Comparison of ENCODE assay signal across 18 cellular contexts in the genomic region with DNA sequence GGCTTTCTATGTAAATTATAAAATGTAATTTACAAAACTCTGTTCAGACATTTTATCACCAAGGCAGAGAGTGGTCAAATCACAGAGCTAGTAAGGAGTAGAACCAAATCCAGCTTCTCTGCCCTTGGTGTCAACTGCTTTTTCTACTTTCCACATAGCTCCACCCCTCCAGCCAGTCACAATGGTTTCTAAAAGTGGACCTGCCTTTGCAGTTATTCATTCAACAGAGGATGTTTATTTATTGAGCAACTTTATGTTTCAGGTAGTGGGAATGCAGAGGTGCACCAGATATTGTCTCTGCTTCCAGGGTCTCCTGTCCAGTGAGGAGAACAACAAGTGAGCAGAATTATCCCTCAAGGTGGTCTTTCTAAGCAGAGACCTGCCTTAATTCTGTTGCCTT. TPM values are rescaled to one million over a fixed set of nuclear protein-coding genes. Genes with fewer than 3 reads are reported as not detected.
DNase-seq lines count a peak whose midpoint lies in the region; ATAC-seq, FAIRE-seq and TF ChIP-seq lines count a peak whose summit lies in the region.
"Had no signal": no experiment of that assay in that cellular context is flagged by ENCODE, and none has a peak within 500 bp of the region (broad histone marks: within the 10 kb centered on the region; RNA-seq: fewer than 3 reads in every experiment).

No MANE protein-coding gene starts in this region.

- H3K9me3 ChIP-seq in IMR-90 (ENCODE audit: control insufficient read depth, insufficient read depth, low read length), result no peaks in the 10 kb centered on the region
- H3K9me3 ChIP-seq in GM12878 (replicated peaks; ENCODE audit: control insufficient read depth, insufficient read depth, low read length), result no peaks in the 10 kb centered on the region
- H3K9me3 ChIP-seq in osteoblast (ENCODE audit: low read depth, low read length), result no peaks in the 10 kb centered on the region
- H3K9me3 ChIP-seq: BE2C, heart left ventricle, upper lobe of left lung had no signal

- SMC1A ChIA-PET in GM12878 (lab: Charles Lee; ENCODE audit: uncharacterized antibody, unreplicated experiment), result interaction anchor here (0.6 to 5.0 kb wide), 24 partner anchors 10 to 108 kb away, joined by 3 to 99 read pairs (median 11); partner anchors contain the start of genes CD274 and PDCD1LG2

- H3K9me3 Mint-ChIP-seq in activated CD4-positive, alpha-beta T cell treated with anti-CD3 and anti-CD28 coated beads, Interleukin-2, amount 10 ng/mL, durations not matched to agents 24 days and 14 days, result peaks cover 6% of the 10 kb centered on the region
- peaks cover 2% of the 10 kb centered on the region for H3K9me3 Mint-ChIP-seq in activated CD4-positive, alpha-beta T cell treated with anti-CD3 and anti-CD28 coated beads for 36 hours (ENCODE audit: low read depth)

- no peak overlapping the region for H4K5ac ChIP-seq in IMR-90 (ENCODE audit: low read depth, low read length)

- no peaks in the 10 kb centered on the region for H3K79me2 ChIP-seq in GM12878 (ENCODE audit: control insufficient read depth, insufficient read depth, low read length)
- no peaks in the 10 kb centered on the region for H3K79me2 ChIP-seq in osteoblast (ENCODE audit: insufficient read depth, low read length)

- in situ Hi-C loops in IMR-90 (cut with MboI; ENCODE audit: low sequenced_read_pairs) (no loop called here), GM12878 (cut with MboI) (no loop called here)

- FAIRE-seq in GM12878 (lab: Jason Lieb, UNC), result no peak
- FAIRE-seq: HTR-8/SVneo had no signal

- CTCF ChIA-PET in activated CD4-positive, alpha-beta T cell treated with anti-CD3 and anti-CD28 coated beads for 36 hours (lab: Charles Lee), result interaction anchor here (1.1 to 2.4 kb wide), 5 partner anchors 9 to 97 kb away, joined by 3 to 8 read pairs (median 4); partner anchors contain the start of gene PDCD1LG2
- CTCF ChIA-PET in IMR-90 (lab: Yijun Ruan, JAX) (no interaction called here), GM12878 (lab: Yijun Ruan, JAX) (interaction anchor here (0.6 to 2.8 kb wide), 19 partner anchors 10 to 453 kb away, joined by 3 to 15 read pairs (median 3); partner anchors contain the start of genes CD274 and PDCD1LG2)

- H3K4me1 ChIP-seq in IMR-90 (ENCODE audit: control insufficient read depth, insufficient read depth, low read length) (peaks cover 8% of the 10 kb centered on the region), GM12878 (ENCODE audit: control insufficient read depth, insufficient read depth, low read length) (peaks cover 16% of the 10 kb centered on the region), osteoblast (ENCODE audit: insufficient read depth, low read length) (peaks cover 21% of the 10 kb centered on the region)
- H3K4me1 ChIP-seq: BE2C had no signal

- H2BK120ac ChIP-seq in IMR-90 (ENCODE audit: low read depth, low read length), result no peak overlapping the region; the same call in 1 of the 2 replicates

- no peak overlapping the region for H2AK9ac ChIP-seq in IMR-90 (replicated peaks; ENCODE audit: low read depth, low read length, poor library complexity)

- RAD21 ChIA-PET in GM12878 (lab: Charles Lee; ENCODE audit: unreplicated experiment), result interaction anchor here (0.9 to 3.7 kb wide), 19 partner anchors 10 to 96 kb away, joined by 3 to 144 read pairs (median 7); partner anchors contain the start of genes CD274 and PDCD1LG2

- TF ChIP-seq POLR2A in IMR-90 (IDR thresholded peaks at IDR 0.05; ENCODE audit: low read depth, low read length) (no peak), GM12878 (IDR thresholded peaks at IDR 0.05; ENCODE audit: low read depth, low read length) (no peak)

- no peak overlapping the region for H3K4me2 ChIP-seq in IMR-90 (ENCODE audit: low read depth, low read length)
- H3K4me2 ChIP-seq in GM12878 (ENCODE audit: control insufficient read depth, insufficient read depth), result peak overlapping the region; percentile 68
- H3K4me2 ChIP-seq in osteoblast (ENCODE audit: insufficient read depth, low read length), result peak overlapping the region; percentile 65

- no peak overlapping the region for H2BK5ac ChIP-seq in IMR-90 (ENCODE audit: low read depth, low read length, poor library complexity, severe bottlenecking)

- peaks cover 2% of the 10 kb centered on the region for H3K36me3 Mint-ChIP-seq in activated CD4-positive, alpha-beta T cell treated with anti-CD3 and anti-CD28 coated beads, Interleukin-2, amount 10 ng/mL, durations not matched to agents 24 days and 14 days (ENCODE audit: low read depth)
- peaks cover 3% of the 10 kb centered on the region for H3K36me3 Mint-ChIP-seq in activated CD4-positive, alpha-beta T cell treated with anti-CD3 and anti-CD28 coated beads for 36 hours (ENCODE audit: low read depth)
- H3K36me3 Mint-ChIP-seq: activated naive CD8-positive, alpha-beta T cell treated with anti-CD3 and anti-CD28 coated beads, Interleukin-2, amount 10 ng/mL, durations not matched to agents 7 days and 5 days had no signal

- H4K8ac ChIP-seq in IMR-90 (ENCODE audit: low read depth in 2 of 2, low read length in 2 of 2), result peak overlapping the region in 1 of 2 experiments; percentile 29; a peak in 1 of 4 replicates

- H2AFZ ChIP-seq in IMR-90 (replicated peaks; ENCODE audit: low read length, poor library complexity), result no peak overlapping the region
- H2AFZ ChIP-seq in GM12878 (ENCODE audit: control insufficient read depth, low read depth, low read length), result peak overlapping the region; percentile 44
- H2AFZ ChIP-seq in osteoblast (ENCODE audit: low read length), result peak overlapping the region; percentile 13

- TF ChIP-seq CTCF in IMR-90 (conservative IDR thresholded peaks at IDR 0.05; ENCODE audit: low read depth, low read length) (no peak), GM12878 (IDR thresholded peaks at IDR 0.05 in 2 of 3, conservative IDR thresholded peaks at IDR 0.05 in 1 of 3; ENCODE audit: control insufficient read depth in 2 of 3, extremely low read depth in 1 of 3, insufficient read depth in 1 of 3, low read depth in 3 of 3, low read length in 3 of 3) (no peak), osteoblast (IDR thresholded peaks at IDR 0.05; ENCODE audit: extremely low read depth, low read depth, low read length) (no peak)

- no peaks in the 10 kb centered on the region for H3K27me3 ChIP-seq in IMR-90 (ENCODE audit: control insufficient read depth, insufficient read depth, low read length)
- H3K27me3 ChIP-seq in GM12878 (replicated peaks in 1 of 2; ENCODE audit: control insufficient read depth in 2 of 2, insufficient read depth in 2 of 2, low read length in 1 of 2), result no peaks in the 10 kb centered on the region
- no peaks in the 10 kb centered on the region for H3K27me3 ChIP-seq in osteoblast (ENCODE audit: insufficient read depth, low read length)
- H3K27me3 ChIP-seq: BE2C, heart left ventricle, upper lobe of left lung had no signal

- peaks cover 15% of the 10 kb centered on the region for H3K4me1 Mint-ChIP-seq in activated CD4-positive, alpha-beta T cell treated with anti-CD3 and anti-CD28 coated beads, Interleukin-2, amount 10 ng/mL, durations not matched to agents 24 days and 14 days
- peaks cover 19% of the 10 kb centered on the region for H3K4me1 Mint-ChIP-seq in activated CD4-positive, alpha-beta T cell treated with anti-CD3 and anti-CD28 coated beads for 36 hours

- TF ChIP-seq RAD21 in IMR-90 (IDR thresholded peaks at IDR 0.05; ENCODE audit: low read length) (no peak), GM12878 (IDR thresholded peaks at IDR 0.05; ENCODE audit: insufficient read depth, low read depth, low read length) (no peak)

- peak overlapping the region; percentile 52 for H2AK5ac ChIP-seq in IMR-90 (ENCODE audit: low read depth, low read length)

- no peak overlapping the region for H3K27ac ChIP-seq in IMR-90 (ENCODE audit: insufficient read depth, low read length)
- peak overlapping the region; percentile 92 for H3K27ac ChIP-seq in GM12878 (ENCODE audit: control insufficient read depth, insufficient read depth)
- H3K27ac ChIP-seq in osteoblast (ENCODE audit: low read depth, low read length), result peak overlapping the region; percentile 94
- H3K27ac ChIP-seq: 22Rv1 had no signal

- no peak overlapping the region; the same call in 1 of the 2 replicates for H3K4ac ChIP-seq in IMR-90 (ENCODE audit: low read depth, low read length)

- no peak overlapping the region for H3K9ac ChIP-seq in IMR-90 (ENCODE audit: low read depth, low read length)
- H3K9ac ChIP-seq in GM12878 (ENCODE audit: control insufficient read depth, insufficient read depth, low read length), result peak overlapping the region; percentile 22; the same call in 1 of the 2 replicates

- no peak overlapping the region for H2BK20ac ChIP-seq in IMR-90 (ENCODE audit: low read depth, low read length)

- POLR2A ChIA-PET in activated CD4-positive, alpha-beta T cell treated with anti-CD3 and anti-CD28 coated beads for 36 hours (lab: Charles Lee), result interaction anchor here (0.6 to 1.2 kb wide), 2 partner anchors 34 to 94 kb away, joined by 3 to 7 read pairs; no protein-coding TSS in a partner anchor
- POLR2A ChIA-PET in IMR-90 (lab: Charles Lee; ENCODE audit: unreplicated experiment), result no interaction called here
- POLR2A ChIA-PET in GM12878 (lab: Charles Lee), result interaction anchor here (0.6 to 4.3 kb wide), 16 partner anchors 10 to 94 kb away, joined by 3 to 68 read pairs (median 6); partner anchors contain the start of genes CD274 and PDCD1LG2

- no peak overlapping the region for H3K56ac ChIP-seq in IMR-90 (ENCODE audit: extremely low read depth, insufficient read depth, low read length)

- no peaks in the 10 kb centered on the region for H4K20me1 ChIP-seq in IMR-90 (ENCODE audit: insufficient read depth, low read length)
- H4K20me1 ChIP-seq in GM12878 (ENCODE audit: control insufficient read depth, insufficient read depth), result no peaks in the 10 kb centered on the region
- no peaks in the 10 kb centered on the region for H4K20me1 ChIP-seq in osteoblast (ENCODE audit: insufficient read depth, low read length)

- H4K91ac ChIP-seq in IMR-90 (ENCODE audit: insufficient read depth, low read depth, low read length), result no peak overlapping the region

- H3K36me3 ChIP-seq in IMR-90 (ENCODE audit: control insufficient read depth, insufficient read depth, low read length) (no peaks in the 10 kb centered on the region), GM12878 (ENCODE audit: control insufficient read depth in 2 of 2, insufficient read depth in 2 of 2, low read length in 1 of 2) (no peaks in the 10 kb centered on the region; a peak in 1 of 4 replicates), osteoblast (ENCODE audit: insufficient read depth, low read length) (no peaks in the 10 kb centered on the region)
- H3K36me3 ChIP-seq: BE2C, heart left ventricle, upper lobe of left lung had no signal

- H3K23ac ChIP-seq in IMR-90 (ENCODE audit: low read depth, low read length), result no peak overlapping the region

- no peak overlapping the region for H3K18ac ChIP-seq in IMR-90 (ENCODE audit: low read depth, low read length)

- DNase-seq in activated CD4-positive, alpha-beta T cell treated with anti-CD3 and anti-CD28 coated beads, Interleukin-2, amount 10 ng/mL, durations not matched to agents 24 days and 14 days, result no peak
- no peak for DNase-seq in activated CD4-positive, alpha-beta T cell treated with anti-CD3 and anti-CD28 coated beads for 36 hours
- DNase-seq in IMR-90 (no peak), GM12878 (ENCODE audit: low read depth, low spot score) (no peak), osteoblast (ENCODE audit: insufficient read length, low spot score, missing footprints) (no peak), OCI-M1 (lab: John Stamatoyannopoulos, UW) (no peak), midbrain (lab: John Stamatoyannopoulos, UW) (no peak)
- DNase-seq: activated naive CD8-positive, alpha-beta T cell treated with anti-CD3 and anti-CD28 coated beads, Interleukin-2, amount 10 ng/mL, durations not matched to agents 7 days and 5 days; BE2C; Calu3; heart left ventricle; NCI-H524; stimulated activated CD4-positive, alpha-beta T cell treated with anti-CD3 and anti-CD28 coated beads, Interleukin-12 subunit alpha, Interleukin-12 subunit beta, amount 100 ng/mL, for 4 hours; T1000; upper lobe of left lung had no signal

- H3K79me1 ChIP-seq in IMR-90 (ENCODE audit: low read depth in 1 of 2, low read length in 2 of 2), result no peaks in the 10 kb centered on the region

- H3K4me3 Mint-ChIP-seq in activated CD4-positive, alpha-beta T cell treated with anti-CD3 and anti-CD28 coated beads, Interleukin-2, amount 10 ng/mL, durations not matched to agents 24 days and 14 days, result no peak overlapping the region
- no peak overlapping the region for H3K4me3 Mint-ChIP-seq in activated CD4-positive, alpha-beta T cell treated with anti-CD3 and anti-CD28 coated beads for 36 hours
- H3K4me3 Mint-ChIP-seq: activated naive CD8-positive, alpha-beta T cell treated with anti-CD3 and anti-CD28 coated beads, Interleukin-2, amount 10 ng/mL, durations not matched to agents 7 days and 5 days had no signal

- intact Hi-C loops in activated CD4-positive, alpha-beta T cell treated with anti-CD3 and anti-CD28 coated beads, Interleukin-2, amount 10 ng/mL, durations not matched to agents 24 days and 14 days (cut with micrococcal nuclease), result loop anchor here (1.0 to 10.0 kb wide), 3 partner anchors 17 to 52 kb away; partner anchors contain the start of gene PDCD1LG2
- intact Hi-C loops in activated CD4-positive, alpha-beta T cell treated with anti-CD3 and anti-CD28 coated beads for 36 hours (cut with DNase I, micrococcal nuclease), result loop anchor here (1.0 to 2.0 kb wide), 3 partner anchors 17 to 136 kb away; partner anchors contain the start of genes PDCD1LG2 (in 1 of the 2) and RIC1 (in 1 of the 2)
- intact Hi-C loops in IMR-90 (cut with micrococcal nuclease), result no loop called here
- intact Hi-C loops in GM12878 (cut with micrococcal nuclease; ENCODE audit: unreplicated experiment), result loop anchor here (1.0 to 2.0 kb wide), 2 partner anchors 13 to 34 kb away; no protein-coding TSS in a partner anchor

- H3K9me1 ChIP-seq in IMR-90 (ENCODE audit: insufficient read depth, low read length), result peaks cover 11% of the 10 kb centered on the region; the same call in 1 of the 2 replicates

- H3K4me3 ChIP-seq in IMR-90 (ENCODE audit: insufficient read depth, low read depth, low read length) (no peak overlapping the region), GM12878 (no peak overlapping the region), osteoblast (ENCODE audit: insufficient read depth, low read length) (no peak overlapping the region)
- H3K4me3 ChIP-seq: heart left ventricle, upper lobe of left lung had no signal

- H2BK15ac ChIP-seq in IMR-90 (ENCODE audit: low read depth, low read length), result no peak overlapping the region

- BruUV-seq in IMR-90 (replicated peaks; lab: Mats Ljungman, UMichigan), result no TSS peak
- no TSS peak for BruUV-seq in GM12878 (replicated peaks; lab: Mats Ljungman, UMichigan)

- H3K27me3 Mint-ChIP-seq in activated CD4-positive, alpha-beta T cell treated with anti-CD3 and anti-CD28 coated beads, Interleukin-2, amount 10 ng/mL, durations not matched to agents 24 days and 14 days, result no peaks in the 10 kb centered on the region
- H3K27me3 Mint-ChIP-seq in activated CD4-positive, alpha-beta T cell treated with anti-CD3 and anti-CD28 coated beads for 36 hours, result no peaks in the 10 kb centered on the region
- H3K27me3 Mint-ChIP-seq: activated naive CD8-positive, alpha-beta T cell treated with anti-CD3 and anti-CD28 coated beads, Interleukin-2, amount 10 ng/mL, durations not matched to agents 7 days and 5 days had no signal

- no peak for ATAC-seq in activated CD4-positive, alpha-beta T cell treated with anti-CD3 and anti-CD28 coated beads for 36 hours
- no peak for ATAC-seq in IMR-90 (ENCODE audit: low read depth)
- peak; percentile 28 for ATAC-seq in GM12878
- ATAC-seq in HG03025 (IDR thresholded peaks at IDR 0.05; ENCODE audit: low FRiP score, unreplicated experiment), result no peak
- ATAC-seq: heart left ventricle had no signal

- H3K14ac ChIP-seq in IMR-90 (replicated peaks; ENCODE audit: low read depth, low read length), result no peak overlapping the region

- TF ChIP-seq EP300 in GM12878 (IDR thresholded peaks at IDR 0.05; ENCODE audit: borderline replicate concordance in 1 of 2, control insufficient read depth in 1 of 2, low read depth in 2 of 2, low read length in 2 of 2), result no peak

- dilution Hi-C loops in IMR-90 (cut with HindIII; ENCODE audit: low sequenced_read_pairs, unreplicated experiment), result no loop called here

- H3K27ac Mint-ChIP-seq in activated CD4-positive, alpha-beta T cell treated with anti-CD3 and anti-CD28 coated beads, Interleukin-2, amount 10 ng/mL, durations not matched to agents 24 days and 14 days, result peak overlapping the region; percentile 73
- no peak overlapping the region for H3K27ac Mint-ChIP-seq in activated CD4-positive, alpha-beta T cell treated with anti-CD3 and anti-CD28 coated beads for 36 hours
- H3K27ac Mint-ChIP-seq: activated naive CD8-positive, alpha-beta T cell treated with anti-CD3 and anti-CD28 coated beads, Interleukin-2, amount 10 ng/mL, durations not matched to agents 7 days and 5 days had no signal

RNA-seq across cellular contexts. Expression of gene PDCD1LG2, which starts 17.4 kb away (rescaled TPM):
- total RNA-seq in activated CD4-positive, alpha-beta T cell treated with anti-CD3 and anti-CD28 coated beads, Interleukin-2, amount 10 ng/mL, durations not matched to agents 24 days and 14 days, result 1.3 and 1.5 TPM in 2 replicates
- total RNA-seq in activated CD4-positive, alpha-beta T cell treated with anti-CD3 and anti-CD28 coated beads for 36 hours, result under 1 TPM; 0.43 to 0.81 TPM
- total RNA-seq in IMR-90 (2012; rRNA removed) (29.7 and 33.3 TPM in 2 replicates), GM12878 (2014; rRNA removed) (3.4 and 4.0 TPM in 2 replicates), GM12878 (2014; rRNA removed; fragmentation: Illumina TruSeq; extraction: Trizol) (3.2 and 3.9 TPM in 2 replicates), GM12878 (2021) (1.9 and 2.4 TPM in 2 replicates), osteoblast (4.7 and 5.3 TPM in 2 replicates)
- polyA plus RNA-seq in IMR-90 (2012; rRNA removed) (17.3 and 17.5 TPM in 2 replicates), GM12878 (2011; rRNA removed) (37.3 and 46.0 TPM in 2 replicates), GM12878 (2014; fragmentation: Illumina TruSeq; extraction: Trizol) (2.9 and 3.3 TPM in 2 replicates), GM12878 (2014; fragmentation: Nextera tagmentation; extraction: Ambion mirVana) (1 to 10 TPM; 1.5 to 2.5 TPM), GM12878 (2014; rRNA removed) (1.8 and 2.0 TPM in 2 replicates), GM12878 (2016; fragmentation: Nextera tagmentation; extraction: Ambion mirVana) (1 to 10 TPM; 3.0 to 4.1 TPM)
- polyA plus RNA-seq in IMR-90 (2012; cell fraction: cytosol; rRNA removed), result 5.9 and 8.7 TPM in 2 replicates
- polyA plus RNA-seq in IMR-90 (2012; cell fraction: nucleus; rRNA removed; ENCODE audit: low replicate concordance), result 2.5 and 10.4 TPM in 2 replicates
- total RNA-seq in GM12878 (2013; cell fraction: nucleolus; rRNA removed), result 37.4 and 39.7 TPM in 2 replicates
- 1.5 TPM for polyA plus RNA-seq in GM12878 (2011; ENCODE audit: low read depth)
- 19.5 and 25.9 TPM in 2 replicates for polyA plus RNA-seq in GM12878 (2011; cell fraction: cytosol; rRNA removed)
- 22.2 and 35.4 TPM in 2 replicates for polyA plus RNA-seq in GM12878 (2011; cell fraction: nucleus; rRNA removed)
- polyA plus RNA-seq in GM12878 (2012), result 1.3 and 3.0 TPM in 2 replicates
- 51.9 and 57.8 TPM in 2 replicates for polyA minus RNA-seq in GM12878 (2011; rRNA and poly(A)+ RNA removed)
- polyA minus RNA-seq in GM12878 (2011; cell fraction: cytosol; rRNA and poly(A)+ RNA removed), result 16.7 and 17.6 TPM in 2 replicates
- 29.9 and 30.0 TPM in 2 replicates for polyA minus RNA-seq in GM12878 (2011; cell fraction: nucleus; rRNA and poly(A)+ RNA removed)
- total RNA-seq: Calu3 had no signal

RNA-seq across cellular contexts. Expression of gene CD274, which starts 42.6 kb away (rescaled TPM):
- 52.1 and 57.6 TPM in 2 replicates for total RNA-seq in activated CD4-positive, alpha-beta T cell treated with anti-CD3 and anti-CD28 coated beads, Interleukin-2, amount 10 ng/mL, durations not matched to agents 24 days and 14 days
- 10 to 100 TPM; 25.0 to 30.1 TPM for total RNA-seq in activated CD4-positive, alpha-beta T cell treated with anti-CD3 and anti-CD28 coated beads for 36 hours
- total RNA-seq in IMR-90 (2012; rRNA removed) (19.4 and 29.4 TPM in 2 replicates), GM12878 (2014; rRNA removed) (27.6 and 36.9 TPM in 2 replicates), GM12878 (2014; rRNA removed; fragmentation: Illumina TruSeq; extraction: Trizol) (28.4 and 32.0 TPM in 2 replicates), GM12878 (2021) (23.5 and 26.6 TPM in 2 replicates), osteoblast (0.72 and 1.5 TPM in 2 replicates)
- polyA plus RNA-seq in IMR-90 (2012; rRNA removed) (13.9 and 17.4 TPM in 2 replicates), GM12878 (2011; rRNA removed) (128 and 134 TPM in 2 replicates), GM12878 (2014; fragmentation: Illumina TruSeq; extraction: Trizol) (34.3 and 37.7 TPM in 2 replicates), GM12878 (2014; fragmentation: Nextera tagmentation; extraction: Ambion mirVana) (10 to 100 TPM in 1 of 2 experiments, 1 to 10 TPM in 1; 9.4 to 12.2 TPM), GM12878 (2014; rRNA removed) (24.6 and 25.6 TPM in 2 replicates), GM12878 (2016; fragmentation: Nextera tagmentation; extraction: Ambion mirVana) (10 to 100 TPM; 16.1 to 16.4 TPM)
- polyA plus RNA-seq in IMR-90 (2012; cell fraction: cytosol; rRNA removed), result 3.0 and 4.3 TPM in 2 replicates
- 4.8 and 33.9 TPM in 2 replicates for polyA plus RNA-seq in IMR-90 (2012; cell fraction: nucleus; rRNA removed; ENCODE audit: low replicate concordance)
- total RNA-seq in GM12878 (2013; cell fraction: nucleolus; rRNA removed), result 338 and 344 TPM in 2 replicates
- polyA plus RNA-seq in GM12878 (2011; ENCODE audit: low read depth), result 13.3 TPM
- polyA plus RNA-seq in GM12878 (2011; cell fraction: cytosol; rRNA removed), result 38.8 and 53.1 TPM in 2 replicates
- polyA plus RNA-seq in GM12878 (2011; cell fraction: nucleus; rRNA removed), result 186 and 257 TPM in 2 replicates
- 15.5 and 24.2 TPM in 2 replicates for polyA plus RNA-seq in GM12878 (2012)
- polyA minus RNA-seq in GM12878 (2011; rRNA and poly(A)+ RNA removed), result 79.0 and 144 TPM in 2 replicates
- 14.4 and 17.0 TPM in 2 replicates for polyA minus RNA-seq in GM12878 (2011; cell fraction: cytosol; rRNA and poly(A)+ RNA removed)
- polyA minus RNA-seq in GM12878 (2011; cell fraction: nucleus; rRNA and poly(A)+ RNA removed), result 141 and 142 TPM in 2 replicates

RNA-seq across cellular contexts. Expression of gene PLGRKT, which starts 55.2 kb away (rescaled TPM):
- 53.0 and 54.4 TPM in 2 replicates for total RNA-seq in activated CD4-positive, alpha-beta T cell treated with anti-CD3 and anti-CD28 coated beads, Interleukin-2, amount 10 ng/mL, durations not matched to agents 24 days and 14 days
- total RNA-seq in activated CD4-positive, alpha-beta T cell treated with anti-CD3 and anti-CD28 coated beads for 36 hours, result 10 to 100 TPM; 44.0 to 47.9 TPM
- total RNA-seq in IMR-90 (2012; rRNA removed), result 12.7 and 13.6 TPM in 2 replicates
- polyA plus RNA-seq in IMR-90 (2012; rRNA removed), result 8.6 and 10.8 TPM in 2 replicates
- 2.1 and 3.0 TPM in 2 replicates for polyA plus RNA-seq in IMR-90 (2012; cell fraction: cytosol; rRNA removed)
- 0.53 and 2.4 TPM in 2 replicates for polyA plus RNA-seq in IMR-90 (2012; cell fraction: nucleus; rRNA removed; ENCODE audit: low replicate concordance)
- 9.8 and 12.2 TPM in 2 replicates for total RNA-seq in GM12878 (2013; cell fraction: nucleolus; rRNA removed)
- total RNA-seq in GM12878 (2014; rRNA removed), result 25.2 and 28.2 TPM in 2 replicates
- total RNA-seq in GM12878 (2014; rRNA removed; fragmentation: Illumina TruSeq; extraction: Trizol), result 42.0 and 45.9 TPM in 2 replicates
- total RNA-seq in GM12878 (2021), result 29.0 and 34.2 TPM in 2 replicates
- polyA plus RNA-seq in GM12878 (2011; ENCODE audit: low read depth), result 12.6 TPM
- polyA plus RNA-seq in GM12878 (2011; rRNA removed), result 34.8 and 53.5 TPM in 2 replicates
- 12.3 and 13.3 TPM in 2 replicates for polyA plus RNA-seq in GM12878 (2011; cell fraction: cytosol; rRNA removed)
- 7.5 and 8.7 TPM in 2 replicates for polyA plus RNA-seq in GM12878 (2011; cell fraction: nucleus; rRNA removed)
- 18.1 and 20.1 TPM in 2 replicates for polyA plus RNA-seq in GM12878 (2012)
- 28.0 and 32.8 TPM in 2 replicates for polyA plus RNA-seq in GM12878 (2014; fragmentation: Illumina TruSeq; extraction: Trizol)
- polyA plus RNA-seq in GM12878 (2014; fragmentation: Nextera tagmentation; extraction: Ambion mirVana), result 10 to 100 TPM; 62.2 to 64.4 TPM
- polyA plus RNA-seq in GM12878 (2014; rRNA removed), result 23.0 and 27.8 TPM in 2 replicates
- polyA plus RNA-seq in GM12878 (2016; fragmentation: Nextera tagmentation; extraction: Ambion mirVana), result 10 to 100 TPM; 65.4 to 72.3 TPM
- 4.7 and 7.4 TPM in 2 replicates for polyA minus RNA-seq in GM12878 (2011; rRNA and poly(A)+ RNA removed)
- polyA minus RNA-seq in GM12878 (2011; cell fraction: cytosol; rRNA and poly(A)+ RNA removed), result 5.4 and 6.7 TPM in 2 replicates
- polyA minus RNA-seq in GM12878 (2011; cell fraction: nucleus; rRNA and poly(A)+ RNA removed), result 5.1 and 9.6 TPM in 2 replicates
- 15.6 and 18.3 TPM in 2 replicates for total RNA-seq in osteoblast
